23 cellular contexts compared by ENCODE assay signal in the genomic region with DNA sequence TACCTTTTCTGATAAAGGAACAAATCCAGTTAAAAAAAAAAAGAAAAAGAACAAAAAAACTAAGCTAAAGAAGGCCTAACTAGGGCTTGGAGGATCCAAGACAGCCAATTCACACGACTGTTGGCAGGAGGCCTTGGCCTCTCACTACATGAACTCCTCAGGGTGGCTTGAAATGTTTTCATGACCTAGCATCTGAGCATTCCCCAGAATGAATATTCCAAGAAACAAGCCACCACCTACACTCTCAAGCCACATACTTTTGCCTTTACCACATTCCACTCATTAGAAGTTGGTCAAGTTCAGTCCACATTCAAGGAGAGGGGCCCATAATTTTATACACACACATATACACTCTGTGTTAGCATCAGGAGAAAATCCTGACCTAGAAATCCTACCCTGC.
"Had no signal": no experiment of that assay in that cellular context is flagged by ENCODE, and none has a peak within 500 bp of the region (broad histone marks: within the 10 kb centered on the region; RNA-seq: fewer than 3 reads in every experiment).

No MANE protein-coding gene starts in this region.

- H3K79me2 ChIP-seq: hepatocyte had no signal

- H3K4me3 ChIP-seq: cardiac muscle cell, esophagus squamous epithelium, hepatocyte, lower lobe of right lung, skin epidermis, suprapubic skin, transverse colon had no signal

- FAIRE-seq: islet of Langerhans had no signal

- H3K36me3 Mint-ChIP-seq: natural killer cell treated with Interleukin-12 subunit alpha and Interleukin-12 subunit beta and Interleukin-15 and Interleukin-18, amount 100 ng/mL, for 72 hours had no signal

- H3K27ac ChIP-seq: cardiac muscle cell, esophagus squamous epithelium, hepatocyte, lower lobe of right lung, suprapubic skin, transverse colon had no signal

- ATAC-seq: activated CD8-positive, alpha-beta T cell treated with anti-CD3 and anti-CD28 coated beads, Interleukin-2, amount 10 ng/mL, durations not matched to agents 7 days and 5 days; activated T-cell treated with anti-CD3 and anti-CD28 coated beads, Interleukin-2, amount 50 U/mL, for 4 hours; effector memory CD8-positive, alpha-beta T cell; left colon; lower lobe of right lung; natural killer cell treated with Interleukin-12 subunit alpha and Interleukin-12 subunit beta and Interleukin-15 and Interleukin-18, amount 100 ng/mL, for 72 hours had no signal

- H3K4me1 ChIP-seq: esophagus squamous epithelium, suprapubic skin, transverse colon had no signal

- H3K27me3 ChIP-seq: cardiac muscle cell, hepatocyte, transverse colon had no signal

- H3K27ac Mint-ChIP-seq: activated CD4-positive, alpha-beta T cell treated with anti-CD3 and anti-CD28 coated beads, Interleukin-2, amount 10 ng/mL, durations not matched to agents 24 days and 14 days; activated CD8-positive, alpha-beta T cell treated with anti-CD3 and anti-CD28 coated beads, Interleukin-2, amount 10 ng/mL, durations not matched to agents 7 days and 5 days; activated naive CD4-positive, alpha-beta T cell treated with anti-CD3 and anti-CD28 coated beads for 36 hours; effector memory CD8-positive, alpha-beta T cell; natural killer cell treated with Interleukin-12 subunit alpha and Interleukin-12 subunit beta and Interleukin-15 and Interleukin-18, amount 100 ng/mL, for 72 hours; stimulated activated naive CD8-positive, alpha-beta T cell treated with anti-CD3 and anti-CD28 coated beads, Interleukin-15, Interleukin-2, amounts not matched to agents 100 ng/mL and 50 ng/mL, for 24 hours; T-helper 1 cell treated with Interleukin-12 subunit alpha and Interleukin-12 subunit beta and Interleukin-4 antibody, amounts not matched to agents 30 μg/mL and 1 μg/mL, for 36 hours had no signal

- H3K4me3 Mint-ChIP-seq: activated CD4-positive, alpha-beta T cell treated with anti-CD3 and anti-CD28 coated beads, Interleukin-2, amount 10 ng/mL, durations not matched to agents 24 days and 14 days; activated CD8-positive, alpha-beta T cell treated with anti-CD3 and anti-CD28 coated beads, Interleukin-2, amount 10 ng/mL, durations not matched to agents 7 days and 5 days; activated naive CD4-positive, alpha-beta T cell treated with anti-CD3 and anti-CD28 coated beads for 36 hours; activated T-cell treated with anti-CD3 and anti-CD28 coated beads, Interleukin-2, amount 50 U/mL, for 4 hours; effector memory CD8-positive, alpha-beta T cell; natural killer cell treated with Interleukin-12 subunit alpha and Interleukin-12 subunit beta and Interleukin-15 and Interleukin-18, amount 100 ng/mL, for 72 hours; stimulated activated naive CD8-positive, alpha-beta T cell treated with anti-CD3 and anti-CD28 coated beads, Interleukin-15, Interleukin-2, amounts not matched to agents 100 ng/mL and 50 ng/mL, for 24 hours; T-helper 1 cell treated with Interleukin-12 subunit alpha and Interleukin-12 subunit beta and Interleukin-4 antibody, amounts not matched to agents 30 μg/mL and 1 μg/mL, for 36 hours had no signal

- H3K9me3 Mint-ChIP-seq: activated CD4-positive, alpha-beta T cell treated with anti-CD3 and anti-CD28 coated beads, Interleukin-2, amount 10 ng/mL, durations not matched to agents 24 days and 14 days; activated naive CD4-positive, alpha-beta T cell treated with anti-CD3 and anti-CD28 coated beads for 36 hours; activated T-cell treated with anti-CD3 and anti-CD28 coated beads, Interleukin-2, amount 50 U/mL, for 4 hours; effector memory CD8-positive, alpha-beta T cell; natural killer cell treated with Interleukin-12 subunit alpha and Interleukin-12 subunit beta and Interleukin-15 and Interleukin-18, amount 100 ng/mL, for 72 hours; stimulated activated naive CD8-positive, alpha-beta T cell treated with anti-CD3 and anti-CD28 coated beads, Interleukin-15, Interleukin-2, amounts not matched to agents 100 ng/mL and 50 ng/mL, for 24 hours; T-helper 1 cell treated with Interleukin-12 subunit alpha and Interleukin-12 subunit beta and Interleukin-4 antibody, amounts not matched to agents 30 μg/mL and 1 μg/mL, for 36 hours had no signal

- H3K4me2 ChIP-seq: hepatocyte had no signal

- H3K36me3 ChIP-seq: cardiac muscle cell, esophagus squamous epithelium, lower lobe of right lung, suprapubic skin, transverse colon had no signal

- DNase-seq: activated CD4-positive, alpha-beta T cell treated with anti-CD3 and anti-CD28 coated beads, Interleukin-2, amount 10 ng/mL, durations not matched to agents 24 days and 14 days; activated CD8-positive, alpha-beta T cell treated with anti-CD3 and anti-CD28 coated beads, Interleukin-2, amount 10 ng/mL, durations not matched to agents 7 days and 5 days; activated naive CD4-positive, alpha-beta T cell treated with anti-CD3 and anti-CD28 coated beads for 36 hours; activated T-cell treated with anti-CD3 and anti-CD28 coated beads, Interleukin-2, amount 50 U/mL, for 4 hours; aorta; effector memory CD8-positive, alpha-beta T cell; esophagus squamous epithelium; foreskin fibroblast; left colon; lower lobe of right lung; nucleus accumbens; posterior cingulate gyrus; stimulated activated CD4-positive, alpha-beta T cell treated with anti-CD3 and anti-CD28 coated beads, Interleukin-15, amount 100 ng/mL, for 24 hours; stimulated activated CD4-positive, alpha-beta T cell treated with anti-CD3 and anti-CD28 coated beads, Interleukin-2, amount 100 ng/mL, for 48 hours; transverse colon had no signal

- H3K27me3 Mint-ChIP-seq: activated CD4-positive, alpha-beta T cell treated with anti-CD3 and anti-CD28 coated beads, Interleukin-2, amount 10 ng/mL, durations not matched to agents 24 days and 14 days; effector memory CD8-positive, alpha-beta T cell; natural killer cell treated with Interleukin-12 subunit alpha and Interleukin-12 subunit beta and Interleukin-15 and Interleukin-18, amount 100 ng/mL, for 72 hours; stimulated activated naive CD8-positive, alpha-beta T cell treated with anti-CD3 and anti-CD28 coated beads, Interleukin-15, Interleukin-2, amounts not matched to agents 100 ng/mL and 50 ng/mL, for 24 hours had no signal

- H2AFZ ChIP-seq: hepatocyte had no signal

- H3K9me3 ChIP-seq: esophagus squamous epithelium, lower lobe of right lung, suprapubic skin, transverse colon had no signal
